In genomic region chr5:81151546-81151945, GRCh38 we compare ENCODE assay signal across 18 cellular contexts.
DNase-seq lines count a peak whose midpoint lies in the region; ATAC-seq lines count a peak whose summit lies in the region.
"Had no signal": no experiment of that assay in that cellular context is flagged by ENCODE, and none has a peak within 500 bp of the region (broad histone marks: within the 10 kb centered on the region; RNA-seq: fewer than 3 reads in every experiment).

No MANE protein-coding gene starts in this region.

- DNase-seq in EL (peak; percentile 60), RKO (ENCODE audit: low spot score) (peak; percentile 12), dermis blood vessel endothelial cell (peak; percentile 78), myocyte (ENCODE audit: low read depth) (peak; percentile 19), NCI-H187 (lab: John Stamatoyannopoulos, UW) (no peak)
- DNase-seq in activated effector memory CD4-positive, alpha-beta T cell treated with anti-CD3 and anti-CD28 coated beads, Interleukin-2, amount 50 U/mL, for 16 hours, result no peak
- DNase-seq: activated B cell treated with CpG ODN at 0.5 μM for 24 hours; activated gamma-delta T cell; effector CD4-positive, alpha-beta T cell; mesendoderm; NCI-H524; small intestine; stomach; T-helper 1 cell had no signal

- ATAC-seq in GM19035 (IDR thresholded peaks at IDR 0.05; ENCODE audit: unreplicated experiment) (no peak), HG03045 (IDR thresholded peaks at IDR 0.05; ENCODE audit: unreplicated experiment) (no peak)
- ATAC-seq: gastroesophageal sphincter, K562 had no signal

Comparison
In these comparisons a context has a peak if more than half of its experiments do, and no peak if none do; other contexts are left out.
1. DNase-seq: peak in EL (single experiment), RKO (single experiment), dermis blood vessel endothelial cell (single experiment) and myocyte (single experiment); none in NCI-H187 (0 of 2) and activated effector memory CD4-positive, alpha-beta T cell treated with anti-CD3 and anti-CD28 coated beads, Interleukin-2, amount 50 U/mL, for 16 hours (single experiment).